In genomic region chr20:34100578-34100977, GRCh38 we compare ENCODE assay signal across 14 cellular contexts.
"Had no signal": no experiment of that assay in that cellular context is flagged by ENCODE, and none has a peak within 500 bp of the region (broad histone marks: within the 10 kb centered on the region; RNA-seq: fewer than 3 reads in every experiment).

No MANE protein-coding gene starts in this region.

- H3K9me3 Mint-ChIP-seq: neural progenitor cell had no signal

- H2AFZ ChIP-seq: hepatocyte, neural progenitor cell, parathyroid adenoma had no signal

- H3K4me1 ChIP-seq: neural progenitor cell, parathyroid adenoma had no signal

- H3K4me2 ChIP-seq: hepatocyte, neural progenitor cell had no signal

- H3K27ac ChIP-seq: coronary artery, hepatocyte, left ventricle myocardium inferior, neural progenitor cell, parathyroid adenoma, tibial nerve, vagina had no signal

- H3K27ac Mint-ChIP-seq: neural progenitor cell had no signal

- H3K4me3 ChIP-seq: coronary artery, hepatocyte, left ventricle myocardium inferior, neural progenitor cell, tibial nerve, vagina had no signal

- H3K9ac ChIP-seq: neural progenitor cell, parathyroid adenoma had no signal

- H3K9me3 ChIP-seq: left ventricle myocardium inferior, tibial nerve, vagina had no signal

- H3K27me3 ChIP-seq: hepatocyte, neural progenitor cell, tibial nerve, vagina had no signal

- H3K4me3 Mint-ChIP-seq: neural progenitor cell had no signal

- DNase-seq: activated CD4-positive, alpha-beta T cell treated with anti-CD3 and anti-CD28 coated beads for 1 hour; effector memory CD4-positive, alpha-beta T cell; kidney; left ventricle myocardium inferior; mesendoderm; retina; stimulated activated CD4-positive, alpha-beta T cell treated with anti-CD3 and anti-CD28 coated beads, Interleukin-4, amount 100 ng/mL, for 4 hours; T1000 had no signal

- H3K4me1 Mint-ChIP-seq: neural progenitor cell had no signal
